ENCODE assay signal across 1 cellular context in the genomic region with DNA sequence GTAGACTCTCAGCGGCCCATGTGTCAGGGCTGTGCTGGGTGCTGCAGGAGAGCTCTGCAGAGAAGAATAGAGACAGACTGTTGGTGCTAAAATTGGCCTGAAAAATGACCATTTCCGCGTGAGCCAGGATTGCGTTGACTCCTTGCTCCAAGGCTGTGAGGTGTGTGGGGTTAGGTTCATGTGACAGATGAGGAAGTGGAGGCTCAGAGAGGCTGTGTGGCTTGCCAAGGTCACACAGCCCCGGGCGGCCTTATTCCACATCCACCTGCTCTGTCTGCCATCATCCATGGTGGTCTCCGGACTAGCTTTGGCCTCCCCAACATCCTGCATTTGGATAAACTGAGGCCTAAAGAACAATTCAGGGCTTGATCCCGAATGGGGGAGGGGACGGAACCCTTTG.
TF ChIP-seq lines count a peak whose summit lies in the region.

No MANE protein-coding gene starts in this region.

TF ChIP-seq in A549, 52 proteins besides CTCF, POLR2A, EP300 and RAD21:
- TF ChIP-seq MAZ (IDR thresholded peaks at IDR 0.05; ENCODE audit: borderline replicate concordance, low read depth, low read length) (no peak), ZFP36 (IDR thresholded peaks at IDR 0.05; ENCODE audit: borderline replicate concordance, partially characterized antibody) (peak; percentile 42)
